Comparison of ENCODE assay signal across 22 cellular contexts in genomic region chr16:64964126-64964540, GRCh38.
DNase-seq lines count a peak whose midpoint lies in the region; ATAC-seq and TF ChIP-seq lines count a peak whose summit lies in the region.
"Had no signal": no experiment of that assay in that cellular context is flagged by ENCODE, and none has a peak within 500 bp of the region (broad histone marks: within the 10 kb centered on the region; RNA-seq: fewer than 3 reads in every experiment).

No MANE protein-coding gene starts in this region.

- DNase-seq in natural killer cell = no peak
- no peak for DNase-seq in natural killer cell treated with Interleukin-12 subunit alpha and Interleukin-12 subunit beta and Interleukin-15 and Interleukin-18, amount 100 ng/mL, for 72 hours (ENCODE audit: low spot score)
- no peak for DNase-seq in SK-N-MC (ENCODE audit: low read depth, low spot score)
- peak; percentile 79 for DNase-seq in fibroblast of pulmonary artery (ENCODE audit: low read depth)
- DNase-seq in NCI-H1436 treated with DMSO at 0.1 percent for 48 hours (lab: John Stamatoyannopoulos, UW) = no peak
- no peak for DNase-seq in Kasumi-1 (lab: John Stamatoyannopoulos, UW)
- DNase-seq: activated CD4-positive, alpha-beta T cell treated with anti-CD3 and anti-CD28 coated beads, Interleukin-2, amount 50 U/mL, for 4 hours; activated T-cell treated with anti-CD3 and anti-CD28 coated beads, Interleukin-2, amount 50 U/mL, for 24 hours; CD4-positive, alpha-beta T cell; effector memory CD4-positive, alpha-beta T cell; H7; NCI-H2029 treated with DMSO at 0.1 percent for 48 hours; NCI-H774; stimulated activated naive CD8-positive, alpha-beta T cell treated with anti-CD3 and anti-CD28 coated beads, Interleukin-15, amount 100 ng/mL, for 72 hours; SW 1271 had no signal

- no peaks in the 10 kb centered on the region for H3K4me1 Mint-ChIP-seq in natural killer cell
- H3K4me1 Mint-ChIP-seq in natural killer cell treated with Interleukin-12 subunit alpha and Interleukin-12 subunit beta and Interleukin-15 and Interleukin-18, amount 100 ng/mL, for 72 hours (ENCODE audit: low read depth in 2 of 2) = no peaks in the 10 kb centered on the region
- H3K4me1 Mint-ChIP-seq: stimulated activated naive CD8-positive, alpha-beta T cell treated with anti-CD3 and anti-CD28 coated beads, Interleukin-15, amount 100 ng/mL, for 72 hours had no signal

- intact Hi-C loops in natural killer cell (cut with micrococcal nuclease) = no loop called here

- H3K4me3 Mint-ChIP-seq in natural killer cell = no peak overlapping the region
- H3K4me3 Mint-ChIP-seq in natural killer cell treated with Interleukin-12 subunit alpha and Interleukin-12 subunit beta and Interleukin-15 and Interleukin-18, amount 100 ng/mL, for 72 hours = no peak overlapping the region
- H3K4me3 Mint-ChIP-seq: activated T-cell treated with anti-CD3 and anti-CD28 coated beads, Interleukin-2, amount 50 U/mL, for 24 hours; CD4-positive, alpha-beta T cell; nephron; stimulated activated naive CD8-positive, alpha-beta T cell treated with anti-CD3 and anti-CD28 coated beads, Interleukin-15, amount 100 ng/mL, for 72 hours had no signal

- ATAC-seq in natural killer cell = no peak
- ATAC-seq in natural killer cell treated with Interleukin-12 subunit alpha and Interleukin-12 subunit beta and Interleukin-15 and Interleukin-18, amount 100 ng/mL, for 72 hours = no peak
- ATAC-seq in GM18517 (IDR thresholded peaks at IDR 0.05; ENCODE audit: unreplicated experiment) = no peak
- ATAC-seq in HG02970 (IDR thresholded peaks at IDR 0.05; ENCODE audit: low FRiP score, unreplicated experiment) = no peak
- ATAC-seq: A549; activated naive CD4-positive, alpha-beta T cell treated with anti-CD3 and anti-CD28 coated beads, Interleukin-2, amount 50 U/mL, for 72 hours; gastroesophageal sphincter; stimulated activated naive CD8-positive, alpha-beta T cell treated with anti-CD3 and anti-CD28 coated beads, Interleukin-15, amount 100 ng/mL, for 72 hours had no signal

- H3K9me3 Mint-ChIP-seq in natural killer cell = peaks cover 4 to 9% of the 10 kb centered on the region in 2 donors
- H3K9me3 Mint-ChIP-seq in natural killer cell treated with Interleukin-12 subunit alpha and Interleukin-12 subunit beta and Interleukin-15 and Interleukin-18, amount 100 ng/mL, for 72 hours = peaks cover 12% of the 10 kb centered on the region
- H3K9me3 Mint-ChIP-seq: nephron had no signal

- H3K27ac ChIP-seq in SK-N-MC = peak overlapping the region; percentile 36; the same call in 1 of the 2 replicates
- H3K27ac ChIP-seq: A549, gastroesophageal sphincter had no signal

- peaks cover 77% of the 10 kb centered on the region for H3K36me3 ChIP-seq in SK-N-MC (ENCODE audit: insufficient read depth, low read length)

- H3K4me3 ChIP-seq in SK-N-MC (no peak overlapping the region), fibroblast of pulmonary artery (replicated peaks; ENCODE audit: low read depth, low read length) (no peak overlapping the region)
- H3K4me3 ChIP-seq: A549, gastroesophageal sphincter, lung had no signal

- no peak overlapping the region for H3K27ac Mint-ChIP-seq in natural killer cell
- no peak overlapping the region for H3K27ac Mint-ChIP-seq in natural killer cell treated with Interleukin-12 subunit alpha and Interleukin-12 subunit beta and Interleukin-15 and Interleukin-18, amount 100 ng/mL, for 72 hours
- H3K27ac Mint-ChIP-seq: activated naive CD4-positive, alpha-beta T cell treated with anti-CD3 and anti-CD28 coated beads, Interleukin-2, amount 50 U/mL, for 72 hours; activated T-cell treated with anti-CD3 and anti-CD28 coated beads, Interleukin-2, amount 50 U/mL, for 24 hours; CD4-positive, alpha-beta T cell; stimulated activated naive CD8-positive, alpha-beta T cell treated with anti-CD3 and anti-CD28 coated beads, Interleukin-15, amount 100 ng/mL, for 72 hours had no signal

- H3K9ac ChIP-seq in SK-N-MC (ENCODE audit: insufficient read length) = no peak overlapping the region

- TF ChIP-seq CTCF in natural killer cell (IDR thresholded peaks at IDR 0.05) (peak; percentile 14), fibroblast of pulmonary artery (IDR thresholded peaks at IDR 0.05; ENCODE audit: low read length, missing control alignments) (no peak)

- H3K9me3 ChIP-seq in SK-N-MC (ENCODE audit: low read depth, low read length) = no peaks in the 10 kb centered on the region
- H3K9me3 ChIP-seq: A549, gastroesophageal sphincter had no signal

- H3K27me3 Mint-ChIP-seq in natural killer cell (ENCODE audit: low read depth in 2 of 2) = no peaks in the 10 kb centered on the region
- H3K27me3 Mint-ChIP-seq in natural killer cell treated with Interleukin-12 subunit alpha and Interleukin-12 subunit beta and Interleukin-15 and Interleukin-18, amount 100 ng/mL, for 72 hours = no peaks in the 10 kb centered on the region
- H3K27me3 Mint-ChIP-seq: activated T-cell treated with anti-CD3 and anti-CD28 coated beads, Interleukin-2, amount 50 U/mL, for 24 hours; CD4-positive, alpha-beta T cell; stimulated activated naive CD8-positive, alpha-beta T cell treated with anti-CD3 and anti-CD28 coated beads, Interleukin-15, amount 100 ng/mL, for 72 hours had no signal

- no peaks in the 10 kb centered on the region for H3K36me3 Mint-ChIP-seq in natural killer cell
- H3K36me3 Mint-ChIP-seq in natural killer cell treated with Interleukin-12 subunit alpha and Interleukin-12 subunit beta and Interleukin-15 and Interleukin-18, amount 100 ng/mL, for 72 hours = no peaks in the 10 kb centered on the region
- H3K36me3 Mint-ChIP-seq: activated naive CD4-positive, alpha-beta T cell treated with anti-CD3 and anti-CD28 coated beads, Interleukin-2, amount 50 U/mL, for 72 hours had no signal
